ENCODE assay signal across 13 cellular contexts in genomic region chr16:22123146-22123545, GRCh38. TPM values are rescaled to one million over a fixed set of nuclear protein-coding genes. Genes with fewer than 3 reads are reported as not detected.
DNase-seq lines count a peak whose midpoint lies in the region; ATAC-seq and TF ChIP-seq lines count a peak whose summit lies in the region.
"Had no signal": no experiment of that assay in that cellular context is flagged by ENCODE, and none has a peak within 500 bp of the region (broad histone marks: within the 10 kb centered on the region; RNA-seq: fewer than 3 reads in every experiment).

No MANE protein-coding gene starts in this region.

- H3K4me1 Mint-ChIP-seq in MCF 10A (ENCODE audit: insufficient read depth, unreplicated experiment), result no peaks in the 10 kb centered on the region
- H3K4me1 Mint-ChIP-seq in WTC11, result no peaks in the 10 kb centered on the region
- H3K4me1 Mint-ChIP-seq: immature natural killer cell had no signal

- H3K4me3 ChIP-seq in breast epithelium (no peak overlapping the region), NB4 (ENCODE audit: low read depth, low read length) (no peak overlapping the region), upper lobe of right lung (no peak overlapping the region)
- H3K4me3 ChIP-seq: cardiac muscle cell, SJCRH30, tibial nerve had no signal

- CTCF ChIA-PET in MCF 10A (lab: Yijun Ruan, JAX) (interaction anchor here (0.6 kb wide), 1 partner anchor 24 kb away, joined by 3 read pairs; no protein-coding TSS in a partner anchor), WTC11 (lab: Charles Lee) (interaction anchor here (1.0 to 1.5 kb wide), 5 partner anchors 14 to 177 kb away, joined by 3 to 13 read pairs (median 3); no protein-coding TSS in a partner anchor)

- H3K27me3 Mint-ChIP-seq in MCF 10A (ENCODE audit: insufficient read depth, unreplicated experiment) (peaks cover 35% of the 10 kb centered on the region), WTC11 (ENCODE audit: low read depth) (peaks cover 6% of the 10 kb centered on the region; the same call in 1 of the 2 replicates)

- intact Hi-C loops in MCF 10A (cut with micrococcal nuclease), result no loop called here
- intact Hi-C loops in breast epithelium (cut with DNase I; ENCODE audit: low total_unique reads), result no loop called here
- intact Hi-C loops in upper lobe of right lung (cut with DNase I), result no loop called here

- H3K9me3 Mint-ChIP-seq in MCF 10A (ENCODE audit: unreplicated experiment), result peaks cover 9% of the 10 kb centered on the region
- peaks cover 3% of the 10 kb centered on the region for H3K9me3 Mint-ChIP-seq in WTC11
- H3K9me3 Mint-ChIP-seq: immature natural killer cell had no signal

- DNase-seq in MCF 10A (ENCODE audit: unreplicated experiment), result peak; percentile 8
- no peak for DNase-seq in breast epithelium (ENCODE audit: low spot score in 2 of 2)
- DNase-seq in NB4 (ENCODE audit: low read depth), result peak; percentile 84
- no peak for DNase-seq in WTC11 (ENCODE audit: low spot score)
- no peak for DNase-seq in upper lobe of right lung
- no peak for DNase-seq in DMS79 treated with DMSO at 0.1 percent for 48 hours (lab: John Stamatoyannopoulos, UW)
- no peak for DNase-seq in NCI-H510A treated with DMSO at 0.1 percent for 48 hours (lab: John Stamatoyannopoulos, UW)
- no peak for DNase-seq in NCI-H82 (lab: John Stamatoyannopoulos, UW)
- DNase-seq: activated effector memory CD4-positive, alpha-beta T cell treated with Interleukin-2 at 50 U/mL for 16 hours; immature natural killer cell; SJCRH30 had no signal

- H3K9me3 ChIP-seq in breast epithelium, result no peaks in the 10 kb centered on the region
- H3K9me3 ChIP-seq in upper lobe of right lung, result no peaks in the 10 kb centered on the region
- H3K9me3 ChIP-seq: SJCRH30, tibial nerve had no signal

- POLR2A ChIA-PET in MCF 10A (lab: Yijun Ruan, JAX), result interaction anchor here (0.8 kb wide), 1 partner anchor 10 kb away, joined by 4 read pairs; no protein-coding TSS in a partner anchor
- POLR2A ChIA-PET in WTC11 (lab: Charles Lee), result no interaction called here

- no peak for TF ChIP-seq POLR2A in breast epithelium (IDR thresholded peaks at IDR 0.05)
- no peak for TF ChIP-seq POLR2A in NB4 (IDR thresholded peaks at IDR 0.05; ENCODE audit: extremely low read depth, insufficient read length)

- H3K4me1 ChIP-seq in breast epithelium (no peaks in the 10 kb centered on the region), upper lobe of right lung (no peaks in the 10 kb centered on the region)
- H3K4me1 ChIP-seq: SJCRH30, tibial nerve had no signal

- BruUV-seq in MCF 10A (replicated peaks; lab: Mats Ljungman, UMichigan), result no TSS peak

- ATAC-seq in WTC11 (peak; percentile 81), upper lobe of right lung (peak; percentile 79)

- H3K36me3 ChIP-seq in breast epithelium (no peaks in the 10 kb centered on the region), upper lobe of right lung (no peaks in the 10 kb centered on the region)
- H3K36me3 ChIP-seq: cardiac muscle cell, SJCRH30, tibial nerve had no signal

- no peaks in the 10 kb centered on the region for H3K27me3 ChIP-seq in breast epithelium
- no peaks in the 10 kb centered on the region for H3K27me3 ChIP-seq in upper lobe of right lung
- H3K27me3 ChIP-seq: cardiac muscle cell, SJCRH30, tibial nerve had no signal

- H3K27ac ChIP-seq in breast epithelium (no peak overlapping the region), upper lobe of right lung (no peak overlapping the region)
- H3K27ac ChIP-seq: cardiac muscle cell, SJCRH30, tibial nerve had no signal

- no peaks in the 10 kb centered on the region for H3K36me3 Mint-ChIP-seq in MCF 10A (ENCODE audit: insufficient read depth, unreplicated experiment)
- no peaks in the 10 kb centered on the region for H3K36me3 Mint-ChIP-seq in WTC11
- H3K36me3 Mint-ChIP-seq: immature natural killer cell had no signal

- H3K27ac Mint-ChIP-seq in MCF 10A (ENCODE audit: low read depth, unreplicated experiment) (no peak overlapping the region), WTC11 (no peak overlapping the region)

- TF ChIP-seq CTCF in MCF 10A (IDR thresholded peaks at IDR 0.05; ENCODE audit: unreplicated experiment) (no peak), breast epithelium (IDR thresholded peaks at IDR 0.05) (no peak), NB4 (IDR thresholded peaks at IDR 0.05; ENCODE audit: low read depth, low read length) (peak; percentile 67), WTC11 (IDR thresholded peaks at IDR 0.05) (no peak), upper lobe of right lung (IDR thresholded peaks at IDR 0.05) (peak; percentile 8)

- H3K4me3 Mint-ChIP-seq in MCF 10A (ENCODE audit: unreplicated experiment) (no peak overlapping the region), WTC11 (no peak overlapping the region)
- H3K4me3 Mint-ChIP-seq: immature natural killer cell had no signal

TF ChIP-seq in WTC11, 78 proteins besides CTCF, POLR2A, EP300 and RAD21:
- TF ChIP-seq GABPB1 (CRISPR knock-in tag; IDR thresholded peaks at IDR 0.05) (no peak), FOXK1 (CRISPR knock-in tag; IDR thresholded peaks at IDR 0.05) (no peak), ZNF219 (CRISPR knock-in tag; IDR thresholded peaks at IDR 0.05; ENCODE audit: borderline replicate concordance) (no peak), NFYB (CRISPR knock-in tag; conservative IDR thresholded peaks at IDR 0.05; ENCODE audit: low read depth) (no peak), ZNF671 (CRISPR knock-in tag; IDR thresholded peaks at IDR 0.05) (no peak), USF2 (CRISPR knock-in tag; IDR thresholded peaks at IDR 0.05) (no peak)
- TF ChIP-seq, protein P1, sequence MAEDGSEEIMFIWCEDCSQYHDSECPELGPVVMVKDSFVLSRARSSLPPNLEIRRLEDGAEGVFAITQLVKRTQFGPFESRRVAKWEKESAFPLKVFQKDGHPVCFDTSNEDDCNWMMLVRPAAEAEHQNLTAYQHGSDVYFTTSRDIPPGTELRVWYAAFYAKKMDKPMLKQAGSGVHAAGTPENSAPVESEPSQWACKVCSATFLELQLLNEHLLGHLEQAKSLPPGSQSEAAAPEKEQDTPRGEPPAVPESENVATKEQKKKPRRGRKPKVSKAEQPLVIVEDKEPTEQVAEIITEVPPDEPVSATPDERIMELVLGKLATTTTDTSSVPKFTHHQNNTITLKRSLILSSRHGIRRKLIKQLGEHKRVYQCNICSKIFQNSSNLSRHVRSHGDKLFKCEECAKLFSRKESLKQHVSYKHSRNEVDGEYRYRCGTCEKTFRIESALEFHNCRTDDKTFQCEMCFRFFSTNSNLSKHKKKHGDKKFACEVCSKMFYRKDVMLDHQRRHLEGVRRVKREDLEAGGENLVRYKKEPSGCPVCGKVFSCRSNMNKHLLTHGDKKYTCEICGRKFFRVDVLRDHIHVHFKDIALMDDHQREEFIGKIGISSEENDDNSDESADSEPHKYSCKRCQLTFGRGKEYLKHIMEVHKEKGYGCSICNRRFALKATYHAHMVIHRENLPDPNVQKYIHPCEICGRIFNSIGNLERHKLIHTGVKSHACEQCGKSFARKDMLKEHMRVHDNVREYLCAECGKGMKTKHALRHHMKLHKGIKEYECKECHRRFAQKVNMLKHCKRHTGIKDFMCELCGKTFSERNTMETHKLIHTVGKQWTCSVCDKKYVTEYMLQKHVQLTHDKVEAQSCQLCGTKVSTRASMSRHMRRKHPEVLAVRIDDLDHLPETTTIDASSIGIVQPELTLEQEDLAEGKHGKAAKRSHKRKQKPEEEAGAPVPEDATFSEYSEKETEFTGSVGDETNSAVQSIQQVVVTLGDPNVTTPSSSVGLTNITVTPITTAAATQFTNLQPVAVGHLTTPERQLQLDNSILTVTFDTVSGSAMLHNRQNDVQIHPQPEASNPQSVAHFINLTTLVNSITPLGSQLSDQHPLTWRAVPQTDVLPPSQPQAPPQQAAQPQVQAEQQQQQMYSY (CRISPR knock-in tag; IDR thresholded peaks at IDR 0.05), result no peak
- TF ChIP-seq, protein P2, sequence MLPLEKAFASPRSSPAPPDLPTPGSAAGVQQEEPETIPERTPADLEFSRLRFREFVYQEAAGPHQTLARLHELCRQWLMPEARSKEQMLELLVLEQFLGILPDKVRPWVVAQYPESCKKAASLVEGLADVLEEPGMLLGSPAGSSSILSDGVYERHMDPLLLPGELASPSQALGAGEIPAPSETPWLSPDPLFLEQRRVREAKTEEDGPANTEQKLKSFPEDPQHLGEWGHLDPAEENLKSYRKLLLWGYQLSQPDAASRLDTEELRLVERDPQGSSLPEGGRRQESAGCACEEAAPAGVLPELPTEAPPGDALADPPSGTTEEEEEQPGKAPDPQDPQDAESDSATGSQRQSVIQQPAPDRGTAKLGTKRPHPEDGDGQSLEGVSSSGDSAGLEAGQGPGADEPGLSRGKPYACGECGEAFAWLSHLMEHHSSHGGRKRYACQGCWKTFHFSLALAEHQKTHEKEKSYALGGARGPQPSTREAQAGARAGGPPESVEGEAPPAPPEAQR (CRISPR knock-in tag; IDR thresholded peaks at IDR 0.05), result no peak
TF ChIP-seq in WTC11: peak in this region for 0.

RNA-seq across cellular contexts. Expression of gene VWA3A, which starts 30.8 kb away (rescaled TPM):
- total RNA-seq in MCF 10A (2022), result 0.12 TPM in 1 of 2 replicates, not detected in the other
- total RNA-seq in breast epithelium, result 1 to 10 TPM in 1 of 3 donors, under 1 TPM in 1, not detected in 1; 0.29 to 2.3 TPM
- 0.11 TPM in 1 of 3 replicates, not detected in the others for total RNA-seq in WTC11 (2021)
- 2.6 TPM for total RNA-seq in upper lobe of right lung
- total RNA-seq: SJCRH30 had no signal

RNA-seq across cellular contexts. Expression of gene SDR42E2, which starts 39.2 kb away (rescaled TPM):
- not detected in 2 replicates for total RNA-seq in MCF 10A (2022)
- under 1 TPM in 1 of 3 donors, not detected in 2; 0.16 TPM for total RNA-seq in breast epithelium
- 0.09 to 0.18 TPM (median 0.13 TPM) in 3 replicates for total RNA-seq in WTC11 (2021)
- total RNA-seq in upper lobe of right lung, result 0.14 TPM
- total RNA-seq: SJCRH30, tibial nerve had no signal

Comparison
In these comparisons a context has a peak if more than half of its experiments do, and no peak if none do; other contexts are left out.
1. DNase-seq: peak in MCF 10A (single experiment) and NB4 (single experiment); none in breast epithelium (0 of 2), WTC11 (single experiment), upper lobe of right lung (single experiment), DMS79 treated with DMSO at 0.1 percent for 48 hours (single experiment), NCI-H510A treated with DMSO at 0.1 percent for 48 hours (single experiment) and NCI-H82 (single experiment).
2. CTCF ChIP-seq: peak in NB4 (single experiment) and upper lobe of right lung (single experiment); none in MCF 10A (single experiment), breast epithelium (0 of 3) and WTC11 (single experiment).